Comparison of ENCODE assay signal across 33 cellular contexts in genomic region chrX:39681885-39682284, GRCh38.
"Had no signal": no experiment of that assay in that cellular context is flagged by ENCODE, and none has a peak within 500 bp of the region (broad histone marks: within the 10 kb centered on the region; RNA-seq: fewer than 3 reads in every experiment).

No MANE protein-coding gene starts in this region.

- H3K36me3 ChIP-seq: adrenal gland, brain microvascular endothelial cell, breast epithelium had no signal

- ATAC-seq: activated naive CD4-positive, alpha-beta T cell treated with anti-CD3 and anti-CD28 coated beads, Interleukin-2, amount 50 U/mL, for 72 hours; activated T-cell treated with anti-CD3 and anti-CD28 coated beads, Interleukin-2, amount 50 U/mL, for 72 hours; activated T-helper 17 cell treated with anti-CD3 and anti-CD28 coated beads, Interleukin-2, amount 50 U/mL, for 72 hours; body of pancreas had no signal

- H3K9me3 ChIP-seq: adrenal gland, body of pancreas had no signal

- H3K27me3 ChIP-seq: body of pancreas, brain microvascular endothelial cell had no signal

- H3K4me1 ChIP-seq: adrenal gland, body of pancreas, breast epithelium had no signal

- H3K27ac ChIP-seq: adrenal gland, body of pancreas, brain microvascular endothelial cell, breast epithelium, VCaP had no signal

- H3K4me3 ChIP-seq: adrenal gland, body of pancreas, breast epithelium had no signal

- FAIRE-seq: TTC549 had no signal

- DNase-seq: activated B cell treated with CpG ODN at 0.5 μM for 24 hours; activated CD4-positive, alpha-beta memory T cell treated with anti-CD3 and anti-CD28 coated beads for 36 hours; activated CD4-positive, alpha-beta T cell treated with anti-CD3 and anti-CD28 coated beads for 4 hours; activated CD4-positive, alpha-beta T cell treated with anti-CD3 and anti-CD28 coated beads, Interleukin-2, amount 10 ng/mL, durations not matched to agents 24 days and 14 days; activated CD4-positive, alpha-beta T cell treated with anti-CD3 and anti-CD28 coated beads, Interleukin-2, amount 50 U/mL, for 1 hour; activated CD4-positive, alpha-beta T cell treated with anti-CD3 and anti-CD28 coated beads, Interleukin-2, amount 50 U/mL, for 4 hours; activated CD4-positive, CD25-positive, alpha-beta regulatory T cell treated with anti-CD3 and anti-CD28 coated beads, Interleukin-2, amount 50 U/mL, for 72 hours; activated CD8-positive, alpha-beta memory T cell treated with anti-CD3 and anti-CD28 coated beads, Interleukin-2, amount 50 U/mL, for 4 hours; activated CD8-positive, alpha-beta T cell treated with anti-CD3 and anti-CD28 coated beads for 36 hours; activated effector memory CD4-positive, alpha-beta T cell treated with anti-CD3 and anti-CD28 coated beads, Interleukin-2, amount 50 U/mL, for 16 hours; activated gamma-delta T cell treated with Interleukin-2 at 50 U/mL for 16 hours; activated naive CD4-positive, alpha-beta T cell; activated naive CD4-positive, alpha-beta T cell treated with anti-CD3 and anti-CD28 coated beads for 36 hours; activated naive CD4-positive, alpha-beta T cell treated with anti-CD3 and anti-CD28 coated beads, Interleukin-2, amount 50 U/mL, for 16 hours; activated naive CD8-positive, alpha-beta T cell treated with anti-CD3 and anti-CD28 coated beads for 36 hours; activated T-cell treated with anti-CD3 and anti-CD28 coated beads for 4 hours; activated T-cell treated with anti-CD3 and anti-CD28 coated beads, Interleukin-2, amount 50 U/mL, for 1 hour; activated T-cell treated with anti-CD3 and anti-CD28 coated beads, Interleukin-2, amount 50 U/mL, for 4 hours; activated T-cell treated with anti-CD3 and anti-CD28 coated beads, Interleukin-2, amount 50 U/mL, for 72 hours; adrenal gland; amniotic stem cell; aorta; body of pancreas; brain microvascular endothelial cell; central memory CD4-positive, alpha-beta T cell; T-helper 1 cell; T-helper 2 cell; T-helper 9 cell had no signal
